Comparison of ENCODE assay signal across 8 cellular contexts in genomic region chr1:55140546-55140983, GRCh38.
DNase-seq lines count a peak whose midpoint lies in the region; ATAC-seq and TF ChIP-seq lines count a peak whose summit lies in the region.

No MANE protein-coding gene starts in this region.

- 0% methylated on average over 3 of the region's 3 CpGs for WGBS in lower leg skin, 2 donors

- peak; percentile 93 for DNase-seq in AG10803 (ENCODE audit: low read depth)
- DNase-seq in NCI-H510A (lab: John Stamatoyannopoulos, UW): peak; percentile 49
- peak; percentile 46 for DNase-seq in activated CD4-positive, alpha-beta T cell treated with anti-CD3 and anti-CD28 coated beads for 1 hour
- DNase-seq in coronary artery (ENCODE audit: low spot score): no peak
- DNase-seq in lower leg skin (ENCODE audit: low spot score in 2 of 2): peak; percentile 83
- DNase-seq in stimulated activated CD8-positive, alpha-beta memory T cell treated with anti-CD3 and anti-CD28 coated beads, Interleukin-12 subunit alpha, Interleukin-12 subunit beta, amount 100 ng/mL, for 1 hour (ENCODE audit: low read depth): peak; percentile 52

- intact Hi-C loops in lower leg skin (cut with DNase I; ENCODE audit: low total_unique reads): no loop called here

- no peak overlapping the region for H3K27ac ChIP-seq in coronary artery

- H3K4me3 ChIP-seq in AG10803 (ENCODE audit: low read length) (no peak overlapping the region), coronary artery (no peak overlapping the region), lower leg skin (ENCODE audit: low read depth, poor library complexity, severe bottlenecking) (no peak overlapping the region)

- TF ChIP-seq POLR2A in lower leg skin (IDR thresholded peaks at IDR 0.05): no peak

- peak; percentile 99 for TF ChIP-seq CTCF in AG10803 (conservative IDR thresholded peaks at IDR 0.05; ENCODE audit: low read length)
- peak; percentile 24 for TF ChIP-seq CTCF in coronary artery (IDR thresholded peaks at IDR 0.05)
- peak in 1 of 3 donors; percentile 31 for TF ChIP-seq CTCF in lower leg skin (IDR thresholded peaks at IDR 0.05)

- ATAC-seq in GM18870 (IDR thresholded peaks at IDR 0.05; ENCODE audit: unreplicated experiment) (peak; percentile 85), HG03378 (IDR thresholded peaks at IDR 0.05; ENCODE audit: unreplicated experiment) (peak; percentile 65)
